ENCODE assay signal across 8 cellular contexts in the genomic region with DNA sequence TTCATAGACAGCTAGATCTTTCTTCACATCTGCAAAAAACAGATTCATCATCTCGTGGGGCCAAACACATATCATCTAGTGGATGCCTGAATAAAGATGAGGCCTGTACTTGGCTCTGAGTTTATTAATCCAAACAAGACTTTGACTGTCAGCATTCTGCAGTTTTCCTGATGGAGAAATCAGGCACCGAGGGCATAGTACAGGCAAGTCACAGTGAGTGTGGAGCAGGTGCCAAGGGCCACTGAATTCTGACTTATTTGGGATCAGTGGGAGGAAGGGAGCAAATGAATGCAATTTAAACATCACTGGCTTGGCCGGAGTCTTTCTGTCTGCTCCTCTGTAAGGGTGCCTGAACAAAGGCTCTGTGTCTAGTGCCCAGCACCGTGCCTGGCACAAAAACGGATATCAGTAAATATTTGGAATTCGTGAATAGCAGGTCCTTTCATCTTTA.
DNase-seq lines count a peak whose midpoint lies in the region; ATAC-seq and TF ChIP-seq lines count a peak whose summit lies in the region.

No MANE protein-coding gene starts in this region.

- H3K4me1 ChIP-seq in mucosa of stomach (ENCODE audit: control insufficient read depth, insufficient read depth, low read length), result peaks cover 24% of the 10 kb centered on the region

- ATAC-seq in GM19328 (IDR thresholded peaks at IDR 0.05; ENCODE audit: unreplicated experiment), result no peak

- no peaks in the 10 kb centered on the region for H3K27me3 ChIP-seq in mucosa of stomach (ENCODE audit: control insufficient read depth, insufficient read depth, low read length)

- DNase-seq in AG04449 (ENCODE audit: low read depth, low spot score), result no peak
- DNase-seq in KG1 (lab: John Stamatoyannopoulos, UW), result peak; percentile 12
- DNase-seq in NCI-H1694 treated with DMSO at 0.1 percent for 48 hours (lab: John Stamatoyannopoulos, UW), result no peak
- no peak for DNase-seq in amniotic stem cell (lab: John Stamatoyannopoulos, UW)
- DNase-seq in NCI-H82 treated with DMSO at 0.1 percent for 48 hours (lab: John Stamatoyannopoulos, UW; ENCODE audit: unreplicated experiment), result no peak

- H3K4me3 ChIP-seq in AG04449 (ENCODE audit: low read depth, low read length) (peak overlapping the region; percentile 96), mucosa of stomach (ENCODE audit: low read length) (no peak overlapping the region)

- H3K9me3 ChIP-seq in mucosa of stomach (ENCODE audit: control insufficient read depth, low read length), result no peaks in the 10 kb centered on the region

- no peak for TF ChIP-seq CTCF in AG04449 (IDR thresholded peaks at IDR 0.05; ENCODE audit: insufficient read depth, low read length, missing control alignments)

- H3K36me3 ChIP-seq in mucosa of stomach (ENCODE audit: control insufficient read depth, insufficient read depth, low read length), result no peaks in the 10 kb centered on the region

- peak overlapping the region; percentile 65 for H3K27ac ChIP-seq in cingulate gyrus (ENCODE audit: low read depth, low read length)

- H3K9ac ChIP-seq in mucosa of stomach (ENCODE audit: low read length), result peak overlapping the region; percentile 86

- POLR2A ChIA-PET in AG04449 (lab: Yijun Ruan, JAX), result no interaction called here

- CTCF ChIA-PET in AG04449 (lab: Yijun Ruan, JAX), result interaction anchor here (0.8 to 3.3 kb wide), 8 partner anchors 11 to 230 kb away, joined by 3 to 15 read pairs (median 9); no protein-coding TSS in a partner anchor
